ENCODE assay signal across 22 cellular contexts in genomic region chr17:1978396-1978962, GRCh38. TPM values are rescaled to one million over a fixed set of nuclear protein-coding genes. Genes with fewer than 3 reads are reported as not detected.
DNase-seq lines count a peak whose midpoint lies in the region; ATAC-seq, FAIRE-seq and TF ChIP-seq lines count a peak whose summit lies in the region.
"Had no signal": no experiment of that assay in that cellular context is flagged by ENCODE, and none has a peak within 500 bp of the region (broad histone marks: within the 10 kb centered on the region; RNA-seq: fewer than 3 reads in every experiment).

No MANE protein-coding gene starts in this region.

- peaks cover 16 to 50% of the 10 kb centered on the region in 2 donors for H3K4me1 ChIP-seq in thyroid gland
- H3K4me1 ChIP-seq: HAP-1, SJCRH30 had no signal

- intact Hi-C loops in thyroid gland (cut with DNase I) = no loop called here

- H3K27ac ChIP-seq in thyroid gland = peak overlapping the region in 2 of 3 donors; percentile 46 to 80
- H3K27ac ChIP-seq: 22Rv1, SJCRH30 had no signal

- H3K27me3 ChIP-seq in bronchial epithelial cell (ENCODE audit: control insufficient read depth, insufficient read depth, low read length) (peaks cover 4% of the 10 kb centered on the region), thyroid gland (no peaks in the 10 kb centered on the region)
- H3K27me3 ChIP-seq: MG63, SJCRH30 had no signal

- DNase-seq in NCI-H1092 treated with DMSO at 0.1 percent for 48 hours (lab: John Stamatoyannopoulos, UW) = peak; percentile 10
- DNase-seq in NCI-H1092 (lab: John Stamatoyannopoulos, UW) = no peak
- DNase-seq in bronchial epithelial cell (ENCODE audit: low read depth) = no peak
- DNase-seq in left lobe of liver (ENCODE audit: low spot score) = no peak
- peak in 1 of 2 donors; percentile 55 for DNase-seq in thyroid gland
- no peak for DNase-seq in SIG-M5 treated with dmso at 0.1 percent for 504 hours (lab: John Stamatoyannopoulos, UW; ENCODE audit: unreplicated experiment)
- no peak for DNase-seq in omental fat pad (ENCODE audit: low spot score)
- no peak for DNase-seq in kidney tubule cell (ENCODE audit: low spot score)
- DNase-seq: AML-193; DMS53; GF-D8; MG63; NCI-H1436; NCI-H69; NK-92 treated with Interleukin-12 subunit alpha and Interleukin-12 subunit beta, amount 100 ng/mL, for 24 hours; SJCRH30 had no signal

- 50 to 73% methylated on average over 2 to 15 of the region's 16 CpGs for WGBS in thyroid gland, 2 donors

- H3K9me3 ChIP-seq in thyroid gland = no peaks in the 10 kb centered on the region
- H3K9me3 ChIP-seq: HAP-1, MG63, SJCRH30 had no signal

- peak; percentile 83 for FAIRE-seq in bronchial epithelial cell (lab: Jason Lieb, UNC)
- FAIRE-seq: D721Med, GM19239, K562 had no signal

- H3K36me3 ChIP-seq in bronchial epithelial cell (ENCODE audit: control insufficient read depth, insufficient read depth, low read length) = no peaks in the 10 kb centered on the region
- no peaks in the 10 kb centered on the region for H3K36me3 ChIP-seq in thyroid gland
- H3K36me3 ChIP-seq: HAP-1, MG63, SJCRH30 had no signal

- H3K4me3 ChIP-seq in bronchial epithelial cell (ENCODE audit: low read depth, low read length) (no peak overlapping the region), thyroid gland (replicated peaks in 1 of 3) (no peak overlapping the region)
- H3K4me3 ChIP-seq: HAP-1, K562, MG63, SJCRH30 had no signal

- peak; percentile 38 for ATAC-seq in left lobe of liver
- no peak for ATAC-seq in omental fat pad (ENCODE audit: low FRiP score)
- ATAC-seq: Panc1 had no signal

- no peak for TF ChIP-seq POLR2A in thyroid gland (IDR thresholded peaks at IDR 0.05)

- TF ChIP-seq CTCF in bronchial epithelial cell (IDR thresholded peaks at IDR 0.05; ENCODE audit: insufficient read depth, low read length, severe bottlenecking) (no peak), thyroid gland (IDR thresholded peaks at IDR 0.05) (no peak), omental fat pad (IDR thresholded peaks at IDR 0.05) (no peak)

RNA-seq across cellular contexts. Expression of gene RTN4RL1, which starts 46.7 kb away (rescaled TPM):
- total RNA-seq in bronchial epithelial cell (0.13 and 0.26 TPM in 2 replicates), left lobe of liver (1.8 TPM), thyroid gland (1 to 10 TPM; 1.6 to 4.9 (median 2.5) TPM), omental fat pad (1 to 10 TPM; 4.5 to 5.2 (median 4.6) TPM)

RNA-seq across cellular contexts. Expression of gene DPH1, which starts 51.5 kb away (rescaled TPM):
- total RNA-seq in bronchial epithelial cell (10.8 and 14.7 TPM in 2 replicates), left lobe of liver (38.8 TPM), thyroid gland (10 to 100 TPM; 41.6 to 61.1 (median 49.3) TPM), omental fat pad (10 to 100 TPM; 36.8 to 53.1 (median 37.6) TPM)
